ENCODE assay signal across 13 cellular contexts in genomic region chr2:101706819-101707177, GRCh38. TPM values are rescaled to one million over a fixed set of nuclear protein-coding genes. Genes with fewer than 3 reads are reported as not detected.
DNase-seq lines count a peak whose midpoint lies in the region; ATAC-seq and TF ChIP-seq lines count a peak whose summit lies in the region.
"Had no signal": no experiment of that assay in that cellular context is flagged by ENCODE, and none has a peak within 500 bp of the region (broad histone marks: within the 10 kb centered on the region; RNA-seq: fewer than 3 reads in every experiment).

No MANE protein-coding gene starts in this region.

- H3K36me3 ChIP-seq in Caco-2 (ENCODE audit: control insufficient read depth, insufficient read depth, low read length) (no peaks in the 10 kb centered on the region; the same call in 1 of the 2 replicates), colonic mucosa (no peaks in the 10 kb centered on the region)
- H3K36me3 ChIP-seq: prostate gland had no signal

- DNase-seq in Caco-2 (no peak), chondrocyte (ENCODE audit: low spot score) (no peak), colonic mucosa (no peak), NCI-H524 (lab: John Stamatoyannopoulos, UW) (no peak), DMS79 (lab: John Stamatoyannopoulos, UW) (no peak), HuH-7.5 (ENCODE audit: low spot score) (no peak)
- DNase-seq: activated gamma-delta T cell, EL, stomach had no signal

- H3K4me1 ChIP-seq in Caco-2 = peaks cover 27% of the 10 kb centered on the region
- H3K4me1 ChIP-seq in colonic mucosa = peaks cover 7% of the 10 kb centered on the region

- H3K27me3 Mint-ChIP-seq in Caco-2 (ENCODE audit: insufficient read depth, unreplicated experiment) = no peaks in the 10 kb centered on the region
- no peaks in the 10 kb centered on the region for H3K27me3 Mint-ChIP-seq in chondrocyte (ENCODE audit: low read depth)

- H3K4me3 Mint-ChIP-seq in Caco-2 (ENCODE audit: unreplicated experiment) (no peak overlapping the region), chondrocyte (ENCODE audit: unreplicated experiment) (no peak overlapping the region)

- intact Hi-C loops in Caco-2 (cut with micrococcal nuclease; ENCODE audit: unreplicated experiment) = no loop called here
- intact Hi-C loops in colonic mucosa (cut with DNase I) = no loop called here

- BruUV-seq in Caco-2 (replicated peaks; lab: Mats Ljungman, UMichigan) = no TSS peak

- H3K9me3 ChIP-seq in Caco-2 (no peaks in the 10 kb centered on the region), colonic mucosa (no peaks in the 10 kb centered on the region)
- H3K9me3 ChIP-seq: prostate gland, stomach had no signal

- H3K27ac ChIP-seq in colonic mucosa = no peak overlapping the region
- H3K27ac ChIP-seq: prostate gland had no signal

- H3K9me3 Mint-ChIP-seq in Caco-2 (ENCODE audit: unreplicated experiment) = peaks cover 11% of the 10 kb centered on the region
- no peaks in the 10 kb centered on the region for H3K9me3 Mint-ChIP-seq in chondrocyte (ENCODE audit: low read depth)

- H3K4me3 ChIP-seq in Caco-2 (ENCODE audit: low read depth, low read length) (no peak overlapping the region), colonic mucosa (no peak overlapping the region)
- H3K4me3 ChIP-seq: prostate gland, stomach had no signal

- H3K27me3 ChIP-seq in Caco-2 (replicated peaks; ENCODE audit: control insufficient read depth, insufficient read depth, low read length) (no peaks in the 10 kb centered on the region), colonic mucosa (no peaks in the 10 kb centered on the region)
- H3K27me3 ChIP-seq: stomach had no signal

- no peak overlapping the region for H3K9ac ChIP-seq in colonic mucosa (ENCODE audit: low read depth in 2 of 2, low read length in 2 of 2)

- TF ChIP-seq CTCF in Caco-2 (IDR thresholded peaks at IDR 0.05; ENCODE audit: insufficient read depth in 1 of 2, low read depth in 1 of 2, low read length in 1 of 2, severe bottlenecking in 1 of 2, unreplicated experiment in 1 of 2) (no peak), chondrocyte (IDR thresholded peaks at IDR 0.05) (no peak), colonic mucosa (IDR thresholded peaks at IDR 0.05) (no peak)

- H3K36me3 Mint-ChIP-seq in Caco-2 (ENCODE audit: insufficient read depth, unreplicated experiment) = peaks cover 67% of the 10 kb centered on the region
- H3K36me3 Mint-ChIP-seq in chondrocyte (ENCODE audit: low read depth) = peaks cover 5% of the 10 kb centered on the region

- peak overlapping the region; percentile 59 for H3K27ac Mint-ChIP-seq in Caco-2 (ENCODE audit: unreplicated experiment)
- H3K27ac Mint-ChIP-seq in chondrocyte (ENCODE audit: unreplicated experiment) = peak overlapping the region; percentile 69

- peaks cover 56% of the 10 kb centered on the region for H3K4me1 Mint-ChIP-seq in Caco-2 (ENCODE audit: low read depth, unreplicated experiment)
- peaks cover 72% of the 10 kb centered on the region for H3K4me1 Mint-ChIP-seq in chondrocyte (ENCODE audit: low read depth)

- CTCF ChIA-PET in Caco-2 (lab: Charles Lee) = no interaction called here

- POLR2A ChIA-PET in Caco-2 (lab: Charles Lee) = no interaction called here

- ATAC-seq in GM19452 (IDR thresholded peaks at IDR 0.05; ENCODE audit: unreplicated experiment) (peak; percentile 55), HG03354 (IDR thresholded peaks at IDR 0.05; ENCODE audit: poor library complexity, severe bottlenecking, unreplicated experiment) (peak; percentile 70)
- ATAC-seq: Panc1 had no signal

RNA-seq across cellular contexts. Expression of gene MAP4K4, which starts 9.3 kb away (rescaled TPM):
- total RNA-seq in Caco-2 (2022) (257 and 263 TPM in 2 replicates), chondrocyte (98.2 to 122 TPM (median 121 TPM) in 3 replicates), colonic mucosa (10 to 100 TPM; 26.8 to 30.7 TPM)
